Comparison of ENCODE assay signal across 21 cellular contexts in genomic region chr9:27564685-27565084, GRCh38. TPM values are rescaled to one million over a fixed set of nuclear protein-coding genes. Genes with fewer than 3 reads are reported as not detected.
A peak's percentile ranks its signal among the peaks of the same experiment; 100 is the strongest.
DNase-seq lines count a peak whose midpoint lies in the region; ATAC-seq, FAIRE-seq and TF ChIP-seq lines count a peak whose summit lies in the region.
"Had no signal": no experiment of that assay in that cellular context is flagged by ENCODE, and none has a peak within 500 bp of the region (broad histone marks: within the 10 kb centered on the region; RNA-seq: fewer than 3 reads in every experiment).

No MANE protein-coding gene starts in this region.

- peak overlapping the region; percentile 14 for H3K4me3 Mint-ChIP-seq in activated CD4-positive, alpha-beta T cell treated with anti-CD3 and anti-CD28 coated beads, Interleukin-2, amount 10 ng/mL, durations not matched to agents 7 days and 5 days
- H3K4me3 Mint-ChIP-seq in activated B cell treated with CpG ODN at 0.5 μM for 24 hours, result peak overlapping the region; percentile 32
- H3K4me3 Mint-ChIP-seq in endodermal cell, result no peak overlapping the region
- H3K4me3 Mint-ChIP-seq: neural progenitor cell had no signal

- TF ChIP-seq POLR2A in GM12892 (IDR thresholded peaks at IDR 0.05; ENCODE audit: low read depth, low read length), result no peak

- H3K79me2 ChIP-seq in neural cell (replicated peaks; ENCODE audit: insufficient read depth, low read length), result peaks cover 20% of the 10 kb centered on the region

- H3K9me2 ChIP-seq in neural cell (ENCODE audit: insufficient read depth, low read length), result no peaks in the 10 kb centered on the region

- POLR2A ChIA-PET in activated CD4-positive, alpha-beta T cell treated with anti-CD3 and anti-CD28 coated beads, Interleukin-2, amount 10 ng/mL, durations not matched to agents 7 days and 5 days (lab: Charles Lee), result interaction anchor here (0.5 kb wide), 1 partner anchor 95 kb away, joined by 4 read pairs; no protein-coding TSS in a partner anchor
- POLR2A ChIA-PET in activated B cell treated with CpG ODN at 0.5 μM for 24 hours (lab: Charles Lee), result interaction anchor here (2.3 kb wide), 1 partner anchor 8 kb away, joined by 9 read pairs; the partner anchor contains the start of gene C9orf72

- DNase-seq in activated CD4-positive, alpha-beta T cell treated with anti-CD3 and anti-CD28 coated beads, Interleukin-2, amount 10 ng/mL, durations not matched to agents 7 days and 5 days, result no peak
- DNase-seq in activated CD4-positive, alpha-beta T cell treated with anti-CD3 and anti-CD28 coated beads, Interleukin-2, amount 50 U/mL, for 1 hour, result no peak
- no peak for DNase-seq in activated B cell treated with CpG ODN at 0.5 μM for 24 hours
- DNase-seq in endodermal cell, result no peak
- no peak for DNase-seq in GDM1 (lab: John Stamatoyannopoulos, UW)
- DNase-seq in GM12892 (ENCODE audit: insufficient read length), result no peak
- DNase-seq: amygdala; GM23248; IMR-90; NCI-H1417; NCI-H226; right cardiac atrium; stimulated activated CD4-positive, alpha-beta T cell treated with anti-CD3 and anti-CD28 coated beads, Interleukin-2, amount 100 ng/mL, for 24 hours had no signal

- H2AFZ ChIP-seq in neural cell (ENCODE audit: low read depth, low read length), result no peak overlapping the region
- H2AFZ ChIP-seq: GM23248, neural progenitor cell had no signal

- ATAC-seq in GM21825 (IDR thresholded peaks at IDR 0.05; ENCODE audit: unreplicated experiment) (peak; percentile 41), activated B cell treated with CpG ODN at 0.5 μM for 24 hours (ENCODE audit: low read depth) (no peak)

- no peaks in the 10 kb centered on the region for H3K9me3 ChIP-seq in neural cell (ENCODE audit: low read length)
- no peaks in the 10 kb centered on the region for H3K9me3 ChIP-seq in endodermal cell (ENCODE audit: control insufficient read depth, low read length)

- peaks cover 9% of the 10 kb centered on the region for H3K36me3 ChIP-seq in neural cell (ENCODE audit: insufficient read depth, low read length)
- H3K36me3 ChIP-seq in endodermal cell (ENCODE audit: control insufficient read depth, insufficient read depth, low read length), result peaks cover 51% of the 10 kb centered on the region

- H3K27me3 ChIP-seq in neural cell (ENCODE audit: insufficient read depth, low read depth, low read length) (no peaks in the 10 kb centered on the region), endodermal cell (ENCODE audit: control insufficient read depth, insufficient read depth, low read length, poor library complexity, severe bottlenecking) (no peaks in the 10 kb centered on the region)
- H3K27me3 ChIP-seq: neural progenitor cell had no signal

- peak overlapping the region; percentile 51 for H3K27ac ChIP-seq in neural cell (ENCODE audit: low read length)
- no peak overlapping the region for H3K27ac ChIP-seq in endodermal cell (ENCODE audit: low read depth, low read length)
- H3K27ac ChIP-seq: GM23248, neural progenitor cell, SK-N-MC, VCaP had no signal

- intact Hi-C loops in activated B cell treated with CpG ODN at 0.5 μM for 24 hours (cut with micrococcal nuclease), result no loop called here

- no peaks in the 10 kb centered on the region for H3F3A ChIP-seq in neural cell (ENCODE audit: insufficient read depth, low read length, poor library complexity, severe bottlenecking)

- WGBS in endodermal cell (ENCODE audit: insufficient coverage in 1 of 2, insufficient read length in 1 of 2), 2 experiments, result 100% methylated on average over 1 of the region's 1 CpG; no CpG with 5 or more reads in 1 of the 2 experiments

- no peak for TF ChIP-seq CTCF in activated B cell treated with CpG ODN at 0.5 μM for 24 hours (IDR thresholded peaks at IDR 0.05)
- no peak for TF ChIP-seq CTCF in neural cell (IDR thresholded peaks at IDR 0.05; ENCODE audit: poor library complexity, severe bottlenecking)
- TF ChIP-seq CTCF in endodermal cell (conservative IDR thresholded peaks at IDR 0.05), result no peak

- peak overlapping the region; percentile 81 for H3K27ac Mint-ChIP-seq in activated CD4-positive, alpha-beta T cell treated with anti-CD3 and anti-CD28 coated beads, Interleukin-2, amount 10 ng/mL, durations not matched to agents 7 days and 5 days
- peak overlapping the region; percentile 50 for H3K27ac Mint-ChIP-seq in activated B cell treated with CpG ODN at 0.5 μM for 24 hours
- H3K27ac Mint-ChIP-seq in endodermal cell, result no peak overlapping the region
- H3K27ac Mint-ChIP-seq: neural progenitor cell had no signal

- H3K4me2 ChIP-seq in neural cell (ENCODE audit: low read length), result no peak overlapping the region
- H3K4me2 ChIP-seq: neural progenitor cell had no signal

- H3K4me1 ChIP-seq in endodermal cell (ENCODE audit: control insufficient read depth, insufficient read depth, low read length), result peaks cover 5% of the 10 kb centered on the region
- H3K4me1 ChIP-seq: neural progenitor cell had no signal

- H3K27me3 Mint-ChIP-seq in activated CD4-positive, alpha-beta T cell treated with anti-CD3 and anti-CD28 coated beads, Interleukin-2, amount 10 ng/mL, durations not matched to agents 7 days and 5 days, result no peaks in the 10 kb centered on the region
- H3K27me3 Mint-ChIP-seq in activated B cell treated with CpG ODN at 0.5 μM for 24 hours (no peaks in the 10 kb centered on the region), endodermal cell (ENCODE audit: insufficient read depth) (no peaks in the 10 kb centered on the region)

- TF ChIP-seq RAD21 in neural cell (conservative IDR thresholded peaks at IDR 0.05), result no peak

- no peak overlapping the region for H3K9ac ChIP-seq in neural cell (ENCODE audit: low read length)
- no peak overlapping the region for H3K9ac ChIP-seq in endodermal cell (ENCODE audit: extremely low read depth, low read length, poor library complexity, severe bottlenecking)
- H3K9ac ChIP-seq: GM23248, neural progenitor cell had no signal

- TF ChIP-seq EP300 in neural cell (conservative IDR thresholded peaks at IDR 0.05; ENCODE audit: poor library complexity, severe bottlenecking), result no peak

- H3K36me3 Mint-ChIP-seq in activated CD4-positive, alpha-beta T cell treated with anti-CD3 and anti-CD28 coated beads, Interleukin-2, amount 10 ng/mL, durations not matched to agents 7 days and 5 days (ENCODE audit: low read depth), result peaks cover 44% of the 10 kb centered on the region
- H3K36me3 Mint-ChIP-seq in activated B cell treated with CpG ODN at 0.5 μM for 24 hours (ENCODE audit: low read depth) (peaks cover 26% of the 10 kb centered on the region), endodermal cell (ENCODE audit: low read depth) (peaks cover 11% of the 10 kb centered on the region)

- H3K4me1 Mint-ChIP-seq in activated CD4-positive, alpha-beta T cell treated with anti-CD3 and anti-CD28 coated beads, Interleukin-2, amount 10 ng/mL, durations not matched to agents 7 days and 5 days, result peaks cover 38% of the 10 kb centered on the region
- H3K4me1 Mint-ChIP-seq in activated B cell treated with CpG ODN at 0.5 μM for 24 hours, result peaks cover 25% of the 10 kb centered on the region
- peaks cover 10% of the 10 kb centered on the region for H3K4me1 Mint-ChIP-seq in endodermal cell
- H3K4me1 Mint-ChIP-seq: neural progenitor cell had no signal

- H3K9me3 Mint-ChIP-seq in activated CD4-positive, alpha-beta T cell treated with anti-CD3 and anti-CD28 coated beads, Interleukin-2, amount 10 ng/mL, durations not matched to agents 7 days and 5 days, result no peaks in the 10 kb centered on the region
- H3K9me3 Mint-ChIP-seq in activated B cell treated with CpG ODN at 0.5 μM for 24 hours (no peaks in the 10 kb centered on the region), endodermal cell (no peaks in the 10 kb centered on the region)
- H3K9me3 Mint-ChIP-seq: neural progenitor cell had no signal

- peak overlapping the region; percentile 8 for H3K4me3 ChIP-seq in neural cell (ENCODE audit: low read length)
- no peak overlapping the region for H3K4me3 ChIP-seq in endodermal cell (ENCODE audit: low read length)
- H3K4me3 ChIP-seq: GM23248, neural progenitor cell, SK-N-MC had no signal

- no peak for FAIRE-seq in GM12892 (lab: Jason Lieb, UNC)
- FAIRE-seq: endothelial cell of umbilical vein, frontal cortex had no signal

- CTCF ChIA-PET in activated CD4-positive, alpha-beta T cell treated with anti-CD3 and anti-CD28 coated beads, Interleukin-2, amount 10 ng/mL, durations not matched to agents 7 days and 5 days (lab: Charles Lee), result no interaction called here
- CTCF ChIA-PET in activated B cell treated with CpG ODN at 0.5 μM for 24 hours (lab: Charles Lee), result no interaction called here

- H4K20me1 ChIP-seq in neural cell (ENCODE audit: insufficient read depth), result no peaks in the 10 kb centered on the region

TF ChIP-seq in neural cell, 6 proteins besides CTCF, POLR2A, EP300 and RAD21 (continues in another document):
- TF ChIP-seq EZH2 (IDR thresholded peaks at IDR 0.05; ENCODE audit: borderline replicate concordance, insufficient read depth, low read length, poor library complexity, severe bottlenecking) (no peak), MXI1 (conservative IDR thresholded peaks at IDR 0.05; ENCODE audit: poor library complexity, severe bottlenecking) (no peak), TAF1 (IDR thresholded peaks at IDR 0.05; ENCODE audit: low read depth) (no peak), POLR2AphosphoS5 (IDR thresholded peaks at IDR 0.05) (no peak)

RNA-seq across cellular contexts. Expression of gene C9orf72, which starts 8.6 kb away (rescaled TPM):
- total RNA-seq in activated CD4-positive, alpha-beta T cell treated with anti-CD3 and anti-CD28 coated beads, Interleukin-2, amount 10 ng/mL, durations not matched to agents 7 days and 5 days, result 10 to 100 TPM; 12.9 to 13.3 TPM
- 15.2 and 15.3 TPM in 2 replicates for total RNA-seq in activated B cell treated with CpG ODN at 0.5 μM for 24 hours
- 146 and 166 TPM in 2 replicates for polyA plus RNA-seq in neural cell
- 121 and 135 TPM in 2 replicates for polyA minus RNA-seq in neural cell
- total RNA-seq in endodermal cell, result 10 to 100 TPM; 19.4 to 26.4 TPM
- polyA plus RNA-seq in endodermal cell (2013, experiment 1 of 2), result 30.0 TPM
- polyA plus RNA-seq in endodermal cell (2013, experiment 2 of 2), result 27.4 TPM
- polyA plus RNA-seq in GM12892 (2012; ENCODE audit: missing spikeins), result 10.0 TPM

RNA-seq across cellular contexts. Expression of gene MOB3B, which starts 35.1 kb away (rescaled TPM):
- under 1 TPM; 0.62 to 0.71 TPM for total RNA-seq in activated CD4-positive, alpha-beta T cell treated with anti-CD3 and anti-CD28 coated beads, Interleukin-2, amount 10 ng/mL, durations not matched to agents 7 days and 5 days
- total RNA-seq in activated B cell treated with CpG ODN at 0.5 μM for 24 hours, result 7.3 and 10.0 TPM in 2 replicates
- 1.8 and 2.2 TPM in 2 replicates for polyA plus RNA-seq in neural cell
- 2.9 and 3.9 TPM in 2 replicates for polyA minus RNA-seq in neural cell
- 1 to 10 TPM; 5.6 to 6.2 TPM for total RNA-seq in endodermal cell
- 5.8 TPM for polyA plus RNA-seq in endodermal cell (2013, experiment 1 of 2)
- 6.0 TPM for polyA plus RNA-seq in endodermal cell (2013, experiment 2 of 2)
- polyA plus RNA-seq in GM12892 (2012; ENCODE audit: missing spikeins), result 0.06 TPM
- total RNA-seq: endothelial cell of umbilical vein, GM23248 had no signal

RNA-seq across cellular contexts. Expression of gene IFNK, which starts 40.6 kb away (rescaled TPM):
- total RNA-seq in activated CD4-positive, alpha-beta T cell treated with anti-CD3 and anti-CD28 coated beads, Interleukin-2, amount 10 ng/mL, durations not matched to agents 7 days and 5 days, result not detected
- total RNA-seq in activated B cell treated with CpG ODN at 0.5 μM for 24 hours (not detected in 2 replicates), endodermal cell (not detected)
- not detected in 2 replicates for polyA plus RNA-seq in neural cell
- not detected in 2 replicates for polyA minus RNA-seq in neural cell
- not detected for polyA plus RNA-seq in endodermal cell (2013, experiment 1 of 2)
- not detected for polyA plus RNA-seq in endodermal cell (2013, experiment 2 of 2)
- 0.32 TPM for polyA plus RNA-seq in GM12892 (2012; ENCODE audit: missing spikeins)
- total RNA-seq: A673, endothelial cell of umbilical vein, frontal cortex, GM23248, IMR-90, right cardiac atrium had no signal
- polyA plus RNA-seq: endothelial cell of umbilical vein, GM23248, IMR-90, right cardiac atrium had no signal
